8 cellular contexts compared by ENCODE assay signal in genomic region chr16:14303654-14304394, GRCh38.
A peak's percentile ranks its signal among the peaks of the same experiment; 100 is the strongest.
DNase-seq lines count a peak whose midpoint lies in the region; FAIRE-seq and TF ChIP-seq lines count a peak whose summit lies in the region.

No MANE protein-coding gene starts in this region.

- H4K20me1 ChIP-seq in OCI-LY3 (ENCODE audit: insufficient read depth, low read length) (peaks cover 11% of the 10 kb centered on the region; the same call in 1 of the 2 replicates), osteoblast (ENCODE audit: insufficient read depth, low read length) (peaks cover 25% of the 10 kb centered on the region)

- in situ Hi-C loops in Caki2 (cut with HindIII; ENCODE audit: low pct_unique_long_range_greater_than_20kb, low sequenced_read_pairs) = no loop called here

- H3K4me2 ChIP-seq in OCI-LY3 (ENCODE audit: low read length) (peak overlapping the region; percentile 94), osteoblast (ENCODE audit: insufficient read depth, low read length) (peak overlapping the region; percentile 92)

- CTCF ChIA-PET in HEK293T (lab: Yijun Ruan, JAX) = interaction anchor here (0.7 to 1.0 kb wide), 2 partner anchors 12 to 380 kb away, joined by 3 read pairs; no protein-coding TSS in a partner anchor

- H2AFZ ChIP-seq in OCI-LY3 (ENCODE audit: low read depth, low read length) = peak overlapping the region; percentile 2; the same call in 1 of the 2 replicates
- H2AFZ ChIP-seq in osteoblast (ENCODE audit: low read length) = peak overlapping the region; percentile 73

- DNase-seq in Caki2 (ENCODE audit: low read depth) (peak; percentile 47), epithelial cell of proximal tubule (ENCODE audit: low read depth) (no peak), osteoblast (ENCODE audit: insufficient read length, low spot score, missing footprints) (peak; percentile 92), NCI-H82 (lab: John Stamatoyannopoulos, UW) (no peak), HEK293T (ENCODE audit: extremely low spot score) (no peak), GM12892 (ENCODE audit: insufficient read length) (no peak)
- no peak for DNase-seq in stimulated activated naive CD4-positive, alpha-beta T cell (lab: John Stamatoyannopoulos, UW)

- peaks cover 16% of the 10 kb centered on the region for H3K27me3 ChIP-seq in OCI-LY3 (ENCODE audit: low read depth, low read length)
- no peaks in the 10 kb centered on the region for H3K27me3 ChIP-seq in osteoblast (ENCODE audit: insufficient read depth, low read length)

- H3K4me1 ChIP-seq in OCI-LY3 (ENCODE audit: low read length) (peaks cover 56% of the 10 kb centered on the region), osteoblast (ENCODE audit: insufficient read depth, low read length) (peaks cover 46% of the 10 kb centered on the region)

- no peak for TF ChIP-seq POLR2A in GM12892 (IDR thresholded peaks at IDR 0.05; ENCODE audit: low read depth, low read length)

- H3K9ac ChIP-seq in OCI-LY3 (ENCODE audit: low read length) = peak overlapping the region; percentile 75

- TF ChIP-seq CTCF in OCI-LY3 (IDR thresholded peaks at IDR 0.05; ENCODE audit: low read depth, low read length) (no peak), epithelial cell of proximal tubule (conservative IDR thresholded peaks at IDR 0.05; ENCODE audit: low read depth, low read length) (no peak), osteoblast (IDR thresholded peaks at IDR 0.05; ENCODE audit: extremely low read depth, low read depth, low read length) (no peak)

- POLR2A ChIA-PET in HEK293T (lab: Yijun Ruan, JAX) = interaction anchor here (1.1 kb wide), 1 partner anchor 384 kb away, joined by 3 read pairs; the partner anchor contains the start of gene ERCC4

- H3K9me3 ChIP-seq in OCI-LY3 (ENCODE audit: insufficient read depth, low read length) (no peaks in the 10 kb centered on the region), osteoblast (ENCODE audit: low read depth, low read length) (no peaks in the 10 kb centered on the region)

- H3K4me3 ChIP-seq in OCI-LY3 (ENCODE audit: low read length) (peak overlapping the region; percentile 87), epithelial cell of proximal tubule (ENCODE audit: low read depth, low read length) (peak overlapping the region; percentile 94), osteoblast (ENCODE audit: insufficient read depth, low read length) (peak overlapping the region; percentile 83)

- H3K36me3 ChIP-seq in OCI-LY3 (replicated peaks; ENCODE audit: low read depth, low read length) (no peaks in the 10 kb centered on the region), osteoblast (ENCODE audit: insufficient read depth, low read length) (no peaks in the 10 kb centered on the region)

- H3K27ac ChIP-seq in OCI-LY3 (ENCODE audit: low read length) (no peak overlapping the region), osteoblast (ENCODE audit: low read depth, low read length) (peak overlapping the region; percentile 74)

- no peak for FAIRE-seq in GM12892 (lab: Jason Lieb, UNC)

- H3K79me2 ChIP-seq in OCI-LY3 (ENCODE audit: low read length) (peaks cover 40% of the 10 kb centered on the region), osteoblast (ENCODE audit: insufficient read depth, low read length) (peaks cover 67% of the 10 kb centered on the region)

TF ChIP-seq in HEK293T, 16 proteins besides CTCF, POLR2A, EP300 and RAD21:
- no peak for TF ChIP-seq HDGF (IDR thresholded peaks at IDR 0.05; ENCODE audit: borderline replicate concordance)
- TF ChIP-seq SP1 (IDR thresholded peaks at IDR 0.05) = no peak
- TF ChIP-seq CTBP1 (IDR thresholded peaks at IDR 0.05; ENCODE audit: borderline replicate concordance) = no peak
- TF ChIP-seq NFRKB (IDR thresholded peaks at IDR 0.05) = no peak
- TF ChIP-seq ZNF384 (IDR thresholded peaks at IDR 0.05) = no peak

Comparison
In these comparisons a context has a peak if more than half of its experiments do, and no peak if none do; other contexts are left out.
1. DNase-seq: peak in Caki2 (single experiment) and osteoblast (single experiment); none in epithelial cell of proximal tubule (single experiment), stimulated activated naive CD4-positive, alpha-beta T cell (0 of 6), NCI-H82 (single experiment), HEK293T (single experiment) and GM12892 (single experiment).
2. Peak in every context shown above with its lines, with median percentiles within 50 percentile points of each other: H3K4me3 ChIP-seq.